Comparison of ENCODE assay signal across 27 cellular contexts in the genomic region with DNA sequence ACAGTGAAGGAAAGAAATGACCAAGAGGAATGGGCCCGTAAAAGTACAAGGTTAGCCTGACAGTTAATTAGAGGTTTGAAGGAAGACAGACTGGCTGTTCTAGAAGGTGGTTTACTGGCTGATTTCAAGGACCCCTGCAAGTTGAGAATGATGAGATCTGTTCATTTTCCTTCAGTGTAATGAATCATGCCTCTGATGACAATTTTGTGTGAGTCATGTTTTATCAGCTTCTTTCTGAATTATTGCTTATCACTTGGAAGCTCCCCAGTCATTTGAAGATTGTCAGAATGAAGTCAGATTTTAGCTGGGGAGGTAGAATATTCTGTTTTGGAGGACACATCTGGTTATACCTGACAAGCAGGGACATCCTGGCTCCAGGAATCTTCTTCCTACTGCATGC. TPM values are rescaled to one million over a fixed set of nuclear protein-coding genes. Genes with fewer than 3 reads are reported as not detected.
DNase-seq lines count a peak whose midpoint lies in the region; ATAC-seq and TF ChIP-seq lines count a peak whose summit lies in the region.
"Had no signal": no experiment of that assay in that cellular context is flagged by ENCODE, and none has a peak within 500 bp of the region (broad histone marks: within the 10 kb centered on the region; RNA-seq: fewer than 3 reads in every experiment).

No MANE protein-coding gene starts in this region.

- TF ChIP-seq RAD21 in HCT116 (IDR thresholded peaks at IDR 0.05; ENCODE audit: low read depth) = no peak

- intact Hi-C loops in HCT116 (cut with micrococcal nuclease) = no loop called here
- intact Hi-C loops in OCI-LY7 (cut with micrococcal nuclease; ENCODE audit: unreplicated experiment) = no loop called here

- H2AFZ ChIP-seq in HCT116 (ENCODE audit: low read depth, low read length, poor library complexity, severe bottlenecking) = no peak overlapping the region
- H2AFZ ChIP-seq in OCI-LY7 (ENCODE audit: low read length) = no peak overlapping the region

- H3K9me3 ChIP-seq in HCT116 (ENCODE audit: control insufficient read depth in 1 of 2, insufficient read depth in 1 of 2, low read depth in 1 of 2, low read length in 2 of 2) = no peaks in the 10 kb centered on the region
- no peaks in the 10 kb centered on the region for H3K9me3 ChIP-seq in OCI-LY7 (ENCODE audit: low read length)
- H3K9me3 ChIP-seq: breast epithelium, right lobe of liver, transverse colon had no signal

- H4K20me1 ChIP-seq in HCT116 (ENCODE audit: insufficient read depth) = no peaks in the 10 kb centered on the region
- H4K20me1 ChIP-seq in OCI-LY7 (ENCODE audit: insufficient read depth, low read length) = no peaks in the 10 kb centered on the region

- RAD21 ChIA-PET in HCT116 (lab: Charles Lee; ENCODE audit: low non-redundant PET in 1 of 2, low total read pairs in 2 of 2, uncharacterized antibody in 2 of 2, unreplicated experiment in 2 of 2) = no interaction called here

- H3K4me1 ChIP-seq in HCT116 (ENCODE audit: control insufficient read depth in 1 of 2, insufficient read depth in 2 of 2, low read length in 2 of 2) (peaks cover 0 to 11% of the 10 kb centered on the region in 2 experiments; a peak in 1 of 4 replicates), OCI-LY7 (ENCODE audit: insufficient read depth, low read length, poor library complexity, severe bottlenecking) (no peaks in the 10 kb centered on the region)
- H3K4me1 ChIP-seq: breast epithelium, right lobe of liver, transverse colon had no signal

- H3K9me2 ChIP-seq in HCT116 (ENCODE audit: insufficient read depth) (no peaks in the 10 kb centered on the region), OCI-LY7 (ENCODE audit: insufficient read depth, low read length) (no peaks in the 10 kb centered on the region)

- H3K4me2 ChIP-seq in HCT116 (ENCODE audit: low read length) = no peak overlapping the region
- no peak overlapping the region for H3K4me2 ChIP-seq in OCI-LY7 (ENCODE audit: low read length)

- peak; percentile 23 for DNase-seq in EH (ENCODE audit: low read depth)
- no peak for DNase-seq in HCT116 (ENCODE audit: low read depth, low spot score)
- peak; percentile 40 for DNase-seq in amniotic epithelial cell (ENCODE audit: low read depth)
- peak; percentile 11 to 30 for DNase-seq in foreskin fibroblast
- DNase-seq in SIG-M5 treated with dmso at 0.1 percent for 504 hours (lab: John Stamatoyannopoulos, UW; ENCODE audit: unreplicated experiment) = no peak
- DNase-seq in OCI-LY7 (ENCODE audit: low spot score) = no peak
- no peak for DNase-seq in brain microvascular endothelial cell
- DNase-seq: AML-193; CD8-positive, alpha-beta T cell; cortex of kidney; DMS153; GF-D8; head of caudate nucleus; Karpas-422; NCI-H1048; NCI-H187; NCI-H2171 treated with DMSO at 0.1 percent for 48 hours; NCI-H526; right lobe of liver; SIG-M5; T-helper 1 cell; transverse colon had no signal

- in situ Hi-C loops in brain microvascular endothelial cell (cut with HindIII; ENCODE audit: low pct_ligation_motif_present, low sequenced_read_pairs) = no loop called here

- BruUV-seq in HCT116 (replicated peaks; lab: Mats Ljungman, UMichigan) = no TSS peak
- BruUV-seq in OCI-LY7 (replicated peaks; lab: Mats Ljungman, UMichigan) = no TSS peak

- CTCF ChIA-PET in HCT116 (lab: Charles Lee) (no interaction called here), OCI-LY7 (lab: Charles Lee; ENCODE audit: unreplicated experiment) (no interaction called here)

- H3K27me3 ChIP-seq in HCT116 (ENCODE audit: insufficient read depth, low read length) (no peaks in the 10 kb centered on the region), brain microvascular endothelial cell (replicated peaks) (no peaks in the 10 kb centered on the region)
- H3K27me3 ChIP-seq: breast epithelium, right lobe of liver, transverse colon had no signal

- H3K79me2 ChIP-seq in HCT116 (ENCODE audit: insufficient read depth, low read length) (no peaks in the 10 kb centered on the region), OCI-LY7 (ENCODE audit: insufficient read depth, low read depth, low read length) (no peaks in the 10 kb centered on the region)

- ATAC-seq in HCT116 = no peak
- ATAC-seq: CD8-positive, alpha-beta T cell; Panc1; right lobe of liver had no signal

- TF ChIP-seq CTCF in HCT116 (IDR thresholded peaks at IDR 0.05 in 2 of 3, conservative IDR thresholded peaks at IDR 0.05 in 1 of 3; ENCODE audit: borderline replicate concordance in 1 of 3, insufficient read depth in 1 of 3, low read depth in 2 of 3, low read length in 2 of 3) (no peak), foreskin fibroblast (IDR thresholded peaks at IDR 0.05; ENCODE audit: low read depth, low read length) (no peak), OCI-LY7 (conservative IDR thresholded peaks at IDR 0.05; ENCODE audit: low read length) (no peak), brain microvascular endothelial cell (IDR thresholded peaks at IDR 0.05; ENCODE audit: low read depth, low read length, missing control alignments) (no peak)

- no peak overlapping the region for H3K27ac ChIP-seq in HCT116 (ENCODE audit: low read depth, low read length)
- H3K27ac ChIP-seq in OCI-LY7 (ENCODE audit: low read depth, low read length, poor library complexity, severe bottlenecking) = no peak overlapping the region
- no peak overlapping the region for H3K27ac ChIP-seq in brain microvascular endothelial cell
- H3K27ac ChIP-seq: breast epithelium, right lobe of liver, transverse colon had no signal

- no peak for TF ChIP-seq POLR2A in HCT116 (IDR thresholded peaks at IDR 0.05; ENCODE audit: borderline replicate concordance, extremely low read depth, insufficient read depth, insufficient read length)

- no peak overlapping the region for H3K9ac ChIP-seq in HCT116 (ENCODE audit: low read length)

- H3K4me3 ChIP-seq in HCT116 (replicated peaks in 1 of 2; ENCODE audit: low read depth in 1 of 2, low read length in 2 of 2) = no peak overlapping the region
- H3K4me3 ChIP-seq in foreskin fibroblast (ENCODE audit: low read depth in 1 of 2, low read length in 2 of 2) = no peak overlapping the region
- no peak overlapping the region for H3K4me3 ChIP-seq in OCI-LY7 (ENCODE audit: low read depth, low read length, poor library complexity, severe bottlenecking)
- no peak overlapping the region for H3K4me3 ChIP-seq in brain microvascular endothelial cell (ENCODE audit: low read depth, low read length)
- H3K4me3 ChIP-seq: breast epithelium, right lobe of liver, transverse colon had no signal

- POLR2A ChIA-PET in HCT116 (lab: Charles Lee) (no interaction called here), OCI-LY7 (lab: Charles Lee) (interaction anchor here (1.6 kb wide), 1 partner anchor 10 kb away, joined by 3 read pairs; no protein-coding TSS in a partner anchor)

- H3K36me3 ChIP-seq in HCT116 (ENCODE audit: control insufficient read depth in 1 of 2, insufficient read depth in 2 of 2, low read length in 2 of 2) (no peaks in the 10 kb centered on the region), OCI-LY7 (ENCODE audit: insufficient read depth, low read length) (no peaks in the 10 kb centered on the region), brain microvascular endothelial cell (replicated peaks) (no peaks in the 10 kb centered on the region)
- H3K36me3 ChIP-seq: breast epithelium, right lobe of liver, transverse colon had no signal

TF ChIP-seq in HCT116, 20 proteins besides CTCF, POLR2A, EP300 and RAD21:
- TF ChIP-seq EZH2phosphoT487 (IDR thresholded peaks at IDR 0.05; ENCODE audit: borderline replicate concordance) (no peak), ZFX (IDR thresholded peaks at IDR 0.05) (no peak), POLR2AphosphoS5 (IDR thresholded peaks at IDR 0.05; ENCODE audit: low read depth, low read length) (no peak), FOSL1 (IDR thresholded peaks at IDR 0.05; ENCODE audit: low read depth) (peak; percentile 38; the same call in 1 of the 2 replicates), EZH2 (IDR thresholded peaks at IDR 0.05) (no peak), CEBPB (IDR thresholded peaks at IDR 0.05; ENCODE audit: low read depth) (no peak), JUND (IDR thresholded peaks at IDR 0.05) (0 out of 2 replicates have a peak, but pooled peaks have one; percentile 26), TCF7L2 (IDR thresholded peaks at IDR 0.05; ENCODE audit: borderline replicate concordance, extremely low read depth, insufficient read depth, insufficient read length) (no peak)
- TF ChIP-seq, protein P1, sequence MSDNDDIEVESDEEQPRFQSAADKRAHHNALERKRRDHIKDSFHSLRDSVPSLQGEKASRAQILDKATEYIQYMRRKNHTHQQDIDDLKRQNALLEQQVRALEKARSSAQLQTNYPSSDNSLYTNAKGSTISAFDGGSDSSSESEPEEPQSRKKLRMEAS (IDR thresholded peaks at IDR 0.05) = no peak

RNA-seq across cellular contexts. Expression of a gene that starts 50.6 kb away (rescaled TPM):
- total RNA-seq in HCT116 (2021; ENCODE audit: unreplicated experiment) = not detected
- polyA plus RNA-seq in HCT116 (2012) = not detected in 2 replicates
- not detected in 2 replicates for total RNA-seq in OCI-LY7 (2014; rRNA removed; shearing (Covaris generic))
- not detected in 2 replicates for total RNA-seq in OCI-LY7 (2022)
- total RNA-seq: breast epithelium; CD8-positive, alpha-beta T cell; lung microvascular endothelial cell; neural crest cell; right lobe of liver; transverse colon had no signal
- polyA plus RNA-seq: adipose tissue had no signal

Comparison
In these comparisons a context has a peak if more than half of its experiments do, and no peak if none do; other contexts are left out.
1. DNase-seq: peak in EH (single experiment), amniotic epithelial cell (single experiment) and foreskin fibroblast (2 of 2); none in HCT116 (single experiment), SIG-M5 treated with dmso at 0.1 percent for 504 hours (single experiment), OCI-LY7 (single experiment) and brain microvascular endothelial cell (single experiment).